In the genomic region with DNA sequence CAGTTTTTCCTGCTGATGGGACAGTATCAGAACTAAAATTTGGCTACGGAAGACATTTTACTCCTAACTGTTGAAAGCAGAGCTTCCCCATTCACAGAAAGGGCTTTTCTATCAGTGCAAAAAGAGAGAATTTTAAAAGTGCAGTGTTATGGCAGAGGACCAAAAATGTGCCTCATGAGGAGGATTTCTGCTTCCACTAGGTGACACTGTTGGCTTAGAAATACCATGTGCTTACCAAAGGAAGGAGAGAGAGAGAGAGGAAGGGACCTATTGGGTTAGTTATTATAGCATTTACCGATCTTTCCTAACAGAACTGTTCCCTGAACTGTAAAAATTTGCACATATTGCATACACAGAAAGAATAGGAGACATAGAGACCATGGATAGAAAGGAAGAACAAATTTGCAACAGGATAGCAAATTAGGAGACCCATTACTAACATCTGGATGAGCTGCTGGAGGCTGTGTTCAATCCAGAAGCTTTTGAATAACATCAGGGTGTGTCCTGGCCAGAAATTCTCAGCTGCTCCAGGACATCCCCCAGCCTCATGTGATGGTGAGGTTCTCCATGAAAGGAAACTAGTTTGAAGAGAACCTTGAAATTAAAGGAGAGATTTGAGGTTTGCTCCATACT, we compare ENCODE assay signal across 11 cellular contexts. TPM values are rescaled to one million over a fixed set of nuclear protein-coding genes. Genes with fewer than 3 reads are reported as not detected.
A peak's percentile ranks its signal among the peaks of the same experiment; 100 is the strongest.
DNase-seq lines count a peak whose midpoint lies in the region; ATAC-seq and TF ChIP-seq lines count a peak whose summit lies in the region.
"Not testable (repeated sequence)": the region's sequence is repeated elsewhere in the genome, so short reads cannot be mapped to it uniquely, and the experiment has no call there.
"Had no signal": no experiment of that assay in that cellular context is flagged by ENCODE, and none has a peak within 500 bp of the region (broad histone marks: within the 10 kb centered on the region; RNA-seq: fewer than 3 reads in every experiment).

No MANE protein-coding gene starts in this region.

- DNase-seq in AG09319 (ENCODE audit: extremely low read depth, low read depth) (peak; percentile 28), GM04503 (ENCODE audit: low read depth) (peak; percentile 42), NCI-H526 (lab: John Stamatoyannopoulos, UW) (peak; percentile 12 to 58), mammary epithelial cell (peak; percentile 60), foreskin keratinocyte (peak in 1 of 2 donors; percentile 67), non-pigmented ciliary epithelial cell (ENCODE audit: low read depth) (peak; percentile 20)
- DNase-seq in SK-N-SH, result not testable (repeated sequence)

- H3K9me2 ChIP-seq in SK-N-SH, result not testable (repeated sequence)

- CTCF ChIA-PET in SK-N-SH (lab: Yijun Ruan, JAX), result interaction anchor here (1.3 kb wide), 1 partner anchor 103 kb away, joined by 3 read pairs; no protein-coding TSS in a partner anchor
- CTCF ChIA-PET in mammary epithelial cell (lab: Charles Lee; ENCODE audit: low non-redundant PET), result not testable (repeated sequence)

- H3K36me3 ChIP-seq in KMS-11 (ENCODE audit: insufficient read depth); SK-N-SH (replicated peaks in 1 of 2; ENCODE audit: control insufficient read depth in 1 of 2, insufficient read depth in 2 of 2, low read length in 1 of 2); mammary epithelial cell (ENCODE audit: insufficient read depth, low read length): not testable (repeated sequence)

- H2AFZ ChIP-seq in KMS-11 (ENCODE audit: low read depth); SK-N-SH (ENCODE audit: low read depth); mammary epithelial cell (ENCODE audit: low read depth, low read length): not testable (repeated sequence)

- intact Hi-C loops in mammary epithelial cell (cut with micrococcal nuclease), result loop anchor here (1.0 to 5.0 kb wide), 6 partner anchors 25 to 323 kb away; no protein-coding TSS in a partner anchor

- not testable (repeated sequence) for BruUV-seq in mammary epithelial cell (replicated peaks; lab: Mats Ljungman, UMichigan)

- not testable (repeated sequence) for H3K9me3 ChIP-seq in SK-N-SH; mammary epithelial cell (replicated peaks; ENCODE audit: insufficient read depth, low read length)

- not testable (repeated sequence) for H3K4me2 ChIP-seq in KMS-11; SK-N-SH; mammary epithelial cell (ENCODE audit: insufficient read depth, low read depth, low read length)

- not testable (repeated sequence) for H4K20me1 ChIP-seq in KMS-11 (ENCODE audit: insufficient read depth); SK-N-SH (ENCODE audit: insufficient read depth); mammary epithelial cell (ENCODE audit: insufficient read depth, low read length)

- TF ChIP-seq RAD21 in SK-N-SH (IDR thresholded peaks at IDR 0.05; ENCODE audit: low read length), result peak; percentile 55

- H3K79me2 ChIP-seq in KMS-11 (ENCODE audit: insufficient read depth, low read depth); SK-N-SH (ENCODE audit: insufficient read depth); mammary epithelial cell (ENCODE audit: insufficient read depth, low read length): not testable (repeated sequence)

- H3F3A ChIP-seq in SK-N-SH (replicated peaks; ENCODE audit: insufficient read depth), result not testable (repeated sequence)

- dilution Hi-C loops in mammary epithelial cell (cut with HindIII; ENCODE audit: low sequenced_read_pairs), result not testable (repeated sequence)

- peak; percentile 67 for TF ChIP-seq CTCF in AG09319 (IDR thresholded peaks at IDR 0.05; ENCODE audit: low read depth, low read length)
- peak; percentile 66 for TF ChIP-seq CTCF in KMS-11 (conservative IDR thresholded peaks at IDR 0.05; ENCODE audit: low read depth, low read length)
- TF ChIP-seq CTCF in SK-N-SH (IDR thresholded peaks at IDR 0.05), result peak; percentile 60
- TF ChIP-seq CTCF in mammary epithelial cell (conservative IDR thresholded peaks at IDR 0.05 in 1 of 2, IDR thresholded peaks at IDR 0.05 in 1 of 2; ENCODE audit: extremely low read depth in 1 of 2, insufficient read depth in 1 of 2, low read depth in 1 of 2, low read length in 2 of 2), result peak; percentile 86 to 88
- TF ChIP-seq CTCF in foreskin keratinocyte (conservative IDR thresholded peaks at IDR 0.05), result peak; percentile 92

- H3K27ac ChIP-seq in KMS-11; SK-N-SH (ENCODE audit: low read depth in 2 of 2, low read length in 1 of 2); mammary epithelial cell (ENCODE audit: insufficient read depth, low read depth, low read length); foreskin keratinocyte: not testable (repeated sequence)

- in situ Hi-C loops in mammary epithelial cell (cut with MboI; ENCODE audit: low sequenced_read_pairs in 2 of 2), result loop anchor here in 1 of 2 donors (10.0 kb wide), 1 partner anchor 80 kb away; the partner anchor contains the start of gene PSG5

- POLR2A ChIA-PET in SK-N-SH (lab: Yijun Ruan, JAX), result not testable (repeated sequence)

- not testable (repeated sequence) for H3K9ac ChIP-seq in KMS-11; SK-N-SH; mammary epithelial cell (ENCODE audit: insufficient read depth, low read length)

- H3K27me3 ChIP-seq in KMS-11 (ENCODE audit: insufficient read depth, low read depth); SK-N-SH (ENCODE audit: insufficient read depth); mammary epithelial cell (ENCODE audit: insufficient read depth, low read length); foreskin keratinocyte: not testable (repeated sequence)

- TF ChIP-seq EP300 in SK-N-SH (IDR thresholded peaks at IDR 0.05; ENCODE audit: borderline replicate concordance in 1 of 2, low read depth in 1 of 2, low read length in 1 of 2), result not testable (repeated sequence)

- 8% methylated on average over 2 of the region's 2 CpGs for WGBS in SK-N-SH (ENCODE audit: low lambda C conversion rate)
- 40% methylated on average over 2 of the region's 2 CpGs for WGBS in mammary epithelial cell (ENCODE audit: low coverage, missing lambda C conversion rate)

- not testable (repeated sequence) for H3K4me1 ChIP-seq in KMS-11 (ENCODE audit: low read depth, poor library complexity, severe bottlenecking); SK-N-SH (ENCODE audit: control insufficient read depth in 1 of 2, insufficient read depth in 2 of 2, low read depth in 1 of 2, low read length in 1 of 2); mammary epithelial cell (ENCODE audit: insufficient read depth, low read length); foreskin keratinocyte

- ATAC-seq in foreskin keratinocyte, result not testable (repeated sequence)

- H3K4me3 ChIP-seq in KMS-11 (IDR thresholded peaks at IDR 0.05; ENCODE audit: insufficient read depth, low read depth, low read length); SK-N-SH (ENCODE audit: low read depth in 2 of 2, low read length in 1 of 2); mammary epithelial cell (replicated peaks in 1 of 3; ENCODE audit: insufficient read depth in 1 of 3, low read depth in 2 of 3, low read length in 3 of 3): not testable (repeated sequence)

TF ChIP-seq in SK-N-SH, 30 proteins besides CTCF, POLR2A, EP300 and RAD21:
- TF ChIP-seq NFIC (IDR thresholded peaks at IDR 0.05; ENCODE audit: borderline replicate concordance) (0 out of 2 replicates have a peak, but pooled peaks have one; percentile 28), SMC3 (IDR thresholded peaks at IDR 0.05; ENCODE audit: low read depth, low read length) (peak; percentile 61)

RNA-seq across cellular contexts. Expression of gene PSG2, which starts 21.8 kb away (rescaled TPM):
- polyA plus RNA-seq in SK-N-SH (2012; rRNA removed) (0.16 and 0.31 TPM in 2 replicates), mammary epithelial cell (0.05 TPM), foreskin keratinocyte (not detected in 2 replicates)
- 0.21 and 0.28 TPM in 2 replicates for polyA plus RNA-seq in SK-N-SH (2012; cell fraction: cytosol; rRNA removed)
- polyA plus RNA-seq in SK-N-SH (2012; cell fraction: nucleus; rRNA removed), result 0.16 and 0.45 TPM in 2 replicates
- total RNA-seq in mammary epithelial cell (not detected), foreskin keratinocyte (not detected in 2 replicates)
- polyA minus RNA-seq in mammary epithelial cell, result not detected
- total RNA-seq: activated CD4-positive, alpha-beta T cell treated with anti-CD3 and anti-CD28 coated beads, Interleukin-2, amount 10 ng/mL, durations not matched to agents 7 days and 5 days; activated T-cell treated with anti-CD3 and anti-CD28 coated beads, Interleukin-2, amount 50 U/mL, for 72 hours; pulmonary artery endothelial cell had no signal
